ENCODE assay signal across 18 cellular contexts in genomic region chr18:40851014-40851429, GRCh38.
DNase-seq lines count a peak whose midpoint lies in the region; ATAC-seq, FAIRE-seq and TF ChIP-seq lines count a peak whose summit lies in the region.
"Had no signal": no experiment of that assay in that cellular context is flagged by ENCODE, and none has a peak within 500 bp of the region (broad histone marks: within the 10 kb centered on the region; RNA-seq: fewer than 3 reads in every experiment).

No MANE protein-coding gene starts in this region.

- H2AFZ ChIP-seq in SK-N-SH (ENCODE audit: low read depth) (no peak overlapping the region), astrocyte (ENCODE audit: low read depth, low read length) (no peak overlapping the region), OCI-LY7 (ENCODE audit: low read length) (no peak overlapping the region)

- H3K9me2 ChIP-seq in SK-N-SH (no peaks in the 10 kb centered on the region), OCI-LY7 (ENCODE audit: insufficient read depth, low read length) (no peaks in the 10 kb centered on the region)

- ATAC-seq in SK-N-SH treated with all-trans-retinoic acid at 6 μM for 48 hours: no peak
- no peak for ATAC-seq in HG02870 (IDR thresholded peaks at IDR 0.05; ENCODE audit: unreplicated experiment)
- no peak for ATAC-seq in GM19467 (IDR thresholded peaks at IDR 0.05; ENCODE audit: unreplicated experiment)
- ATAC-seq: activated CD8-positive, alpha-beta T cell treated with anti-CD3 and anti-CD28 coated beads, Interleukin-2, amount 10 ng/mL, durations not matched to agents 7 days and 5 days had no signal

- no peak for TF ChIP-seq RAD21 in SK-N-SH (IDR thresholded peaks at IDR 0.05; ENCODE audit: low read length)

- DNase-seq in SK-N-SH (no peak), astrocyte (ENCODE audit: low read depth) (peak; percentile 85), kidney epithelial cell (ENCODE audit: low read depth) (peak; percentile 31), OCI-LY7 (ENCODE audit: low spot score) (no peak), NCI-H2029 treated with DMSO at 0.1 percent for 48 hours (lab: John Stamatoyannopoulos, UW) (no peak)
- DNase-seq: activated CD8-positive, alpha-beta T cell treated with anti-CD3 and anti-CD28 coated beads, Interleukin-2, amount 10 ng/mL, durations not matched to agents 7 days and 5 days; activated naive CD4-positive, alpha-beta T cell; Caco-2; NCI-H524 treated with DMSO at 0.1 percent for 48 hours; nucleus accumbens; stimulated activated CD4-positive, alpha-beta T cell treated with anti-CD3 and anti-CD28 coated beads, Interleukin-12 subunit alpha, Interleukin-12 subunit beta, amount 100 ng/mL, for 4 hours had no signal

- H3K4me3 ChIP-seq in SK-N-SH (ENCODE audit: low read depth in 2 of 2, low read length in 1 of 2) (no peak overlapping the region), astrocyte (ENCODE audit: insufficient read depth, low read depth, low read length) (no peak overlapping the region), kidney epithelial cell (ENCODE audit: low read depth, low read length) (no peak overlapping the region), OCI-LY7 (ENCODE audit: low read depth, low read length, poor library complexity, severe bottlenecking) (no peak overlapping the region)
- H3K4me3 ChIP-seq: HAP-1, SJCRH30, thoracic aorta had no signal

- POLR2A ChIA-PET in SK-N-SH (lab: Yijun Ruan, JAX) (no interaction called here), OCI-LY7 (lab: Charles Lee) (interaction anchor here (0.6 kb wide), 1 partner anchor 78 kb away, joined by 3 read pairs; no protein-coding TSS in a partner anchor)

- intact Hi-C loops in OCI-LY7 (cut with micrococcal nuclease; ENCODE audit: unreplicated experiment): no loop called here

- H3K27me3 ChIP-seq in SK-N-SH (ENCODE audit: insufficient read depth): no peaks in the 10 kb centered on the region
- no peaks in the 10 kb centered on the region for H3K27me3 ChIP-seq in astrocyte (ENCODE audit: insufficient read depth, low read length)
- H3K27me3 ChIP-seq in kidney epithelial cell (ENCODE audit: control insufficient read depth, insufficient read depth, low read length): no peaks in the 10 kb centered on the region
- H3K27me3 ChIP-seq: SJCRH30 had no signal

- CTCF ChIA-PET in SK-N-SH (lab: Yijun Ruan, JAX): no interaction called here
- CTCF ChIA-PET in OCI-LY7 (lab: Charles Lee; ENCODE audit: unreplicated experiment): no interaction called here

- H4K20me1 ChIP-seq in SK-N-SH (ENCODE audit: insufficient read depth): no peaks in the 10 kb centered on the region
- H4K20me1 ChIP-seq in astrocyte (ENCODE audit: insufficient read depth, low read length): no peaks in the 10 kb centered on the region
- no peaks in the 10 kb centered on the region for H4K20me1 ChIP-seq in OCI-LY7 (ENCODE audit: insufficient read depth, low read length)

- H3K27ac Mint-ChIP-seq in astrocyte (ENCODE audit: unreplicated experiment): no peak overlapping the region
- H3K27ac Mint-ChIP-seq: activated CD8-positive, alpha-beta T cell treated with anti-CD3 and anti-CD28 coated beads, Interleukin-2, amount 10 ng/mL, durations not matched to agents 7 days and 5 days had no signal

- H3K9ac ChIP-seq in SK-N-SH (no peak overlapping the region), astrocyte (ENCODE audit: low read length) (no peak overlapping the region)

- H3K4me3 Mint-ChIP-seq in astrocyte (ENCODE audit: unreplicated experiment): no peak overlapping the region
- H3K4me3 Mint-ChIP-seq: activated CD8-positive, alpha-beta T cell treated with anti-CD3 and anti-CD28 coated beads, Interleukin-2, amount 10 ng/mL, durations not matched to agents 7 days and 5 days; central memory CD8-positive, alpha-beta T cell had no signal

- BruUV-seq in OCI-LY7 (replicated peaks; lab: Mats Ljungman, UMichigan): no TSS peak

- H3K27ac ChIP-seq in SK-N-SH (ENCODE audit: low read depth in 2 of 2, low read length in 1 of 2): no peak overlapping the region
- no peak overlapping the region for H3K27ac ChIP-seq in astrocyte (ENCODE audit: low read depth, low read length)
- no peak overlapping the region for H3K27ac ChIP-seq in OCI-LY7 (ENCODE audit: low read depth, low read length, poor library complexity, severe bottlenecking)
- H3K27ac ChIP-seq: SJCRH30, thoracic aorta had no signal

- no peaks in the 10 kb centered on the region for H3F3A ChIP-seq in SK-N-SH (replicated peaks; ENCODE audit: insufficient read depth)

- no peaks in the 10 kb centered on the region for H3K9me3 Mint-ChIP-seq in astrocyte (ENCODE audit: unreplicated experiment)

- no peaks in the 10 kb centered on the region; a peak in 1 of 4 replicates for H3K4me1 ChIP-seq in SK-N-SH (ENCODE audit: control insufficient read depth in 1 of 2, insufficient read depth in 2 of 2, low read depth in 1 of 2, low read length in 1 of 2)
- peaks cover 6% of the 10 kb centered on the region for H3K4me1 ChIP-seq in astrocyte (ENCODE audit: insufficient read depth, low read length)
- H3K4me1 ChIP-seq in OCI-LY7 (ENCODE audit: insufficient read depth, low read length, poor library complexity, severe bottlenecking): no peaks in the 10 kb centered on the region
- H3K4me1 ChIP-seq: Caco-2, SJCRH30 had no signal

- WGBS in SK-N-SH (ENCODE audit: low lambda C conversion rate): 74% methylated on average over 3 of the region's 3 CpGs

- H3K36me3 Mint-ChIP-seq in astrocyte (ENCODE audit: low read depth, unreplicated experiment): no peaks in the 10 kb centered on the region

- no peaks in the 10 kb centered on the region for H3K27me3 Mint-ChIP-seq in astrocyte (ENCODE audit: low read depth, unreplicated experiment)
- H3K27me3 Mint-ChIP-seq: central memory CD8-positive, alpha-beta T cell had no signal

- no peak for TF ChIP-seq EP300 in SK-N-SH (IDR thresholded peaks at IDR 0.05; ENCODE audit: borderline replicate concordance in 1 of 2, low read depth in 1 of 2, low read length in 1 of 2)

- TF ChIP-seq CTCF in SK-N-SH (IDR thresholded peaks at IDR 0.05): no peak
- TF ChIP-seq CTCF in astrocyte (IDR thresholded peaks at IDR 0.05; ENCODE audit: insufficient read depth, low read depth, low read length): no peak
- TF ChIP-seq CTCF in kidney epithelial cell (IDR thresholded peaks at IDR 0.05; ENCODE audit: insufficient read depth, low read length, poor library complexity, severe bottlenecking): no peak
- TF ChIP-seq CTCF in OCI-LY7 (conservative IDR thresholded peaks at IDR 0.05; ENCODE audit: low read length): no peak

- H3K4me1 Mint-ChIP-seq in astrocyte (ENCODE audit: low read depth, unreplicated experiment): no peaks in the 10 kb centered on the region
- H3K4me1 Mint-ChIP-seq: central memory CD8-positive, alpha-beta T cell had no signal

- H3K9me3 ChIP-seq in SK-N-SH (no peaks in the 10 kb centered on the region), astrocyte (ENCODE audit: insufficient read depth, low read depth, low read length) (no peaks in the 10 kb centered on the region), OCI-LY7 (ENCODE audit: low read length) (no peaks in the 10 kb centered on the region)
- H3K9me3 ChIP-seq: Caco-2, HAP-1, SJCRH30, thoracic aorta had no signal

- FAIRE-seq in astrocyte (lab: Jason Lieb, UNC): no peak

- H3K36me3 ChIP-seq in SK-N-SH (replicated peaks in 1 of 2; ENCODE audit: control insufficient read depth in 1 of 2, insufficient read depth in 2 of 2, low read length in 1 of 2) (no peaks in the 10 kb centered on the region), astrocyte (ENCODE audit: insufficient read depth, low read length) (no peaks in the 10 kb centered on the region), kidney epithelial cell (ENCODE audit: control insufficient read depth, insufficient read depth, low read length) (no peaks in the 10 kb centered on the region), OCI-LY7 (ENCODE audit: insufficient read depth, low read length) (no peaks in the 10 kb centered on the region)
- H3K36me3 ChIP-seq: HAP-1, SJCRH30, thoracic aorta had no signal

- H3K4me2 ChIP-seq in SK-N-SH: no peak overlapping the region
- H3K4me2 ChIP-seq in astrocyte (ENCODE audit: low read length): peak overlapping the region; percentile 18
- H3K4me2 ChIP-seq in OCI-LY7 (ENCODE audit: low read length): no peak overlapping the region

- no peaks in the 10 kb centered on the region for H3K79me2 ChIP-seq in SK-N-SH (ENCODE audit: insufficient read depth)
- H3K79me2 ChIP-seq in astrocyte (ENCODE audit: insufficient read depth, low read length): no peaks in the 10 kb centered on the region
- no peaks in the 10 kb centered on the region for H3K79me2 ChIP-seq in OCI-LY7 (ENCODE audit: insufficient read depth, low read depth, low read length)

TF ChIP-seq in SK-N-SH treated with all-trans-retinoic acid at 6 μM for 48 hours, 23 proteins besides CTCF, POLR2A, EP300 and RAD21 (continues in another document):
- TF ChIP-seq SNAI2 (CRISPR knock-in tag; IDR thresholded peaks at IDR 0.05) (no peak), ISL1 (CRISPR knock-in tag; IDR thresholded peaks at IDR 0.05) (peak; percentile 70), TCF4 (CRISPR knock-in tag; IDR thresholded peaks at IDR 0.05; ENCODE audit: borderline replicate concordance) (no peak), RARB (CRISPR knock-in tag; IDR thresholded peaks at IDR 0.05) (no peak)

TF ChIP-seq in SK-N-SH, 30 proteins besides CTCF, POLR2A, EP300 and RAD21:
- TF ChIP-seq FOXJ3 (CRISPR knock-in tag; IDR thresholded peaks at IDR 0.05) (no peak), USF2 (IDR thresholded peaks at IDR 0.05; ENCODE audit: borderline replicate concordance, low read depth, low read length) (no peak), NFIC (IDR thresholded peaks at IDR 0.05; ENCODE audit: borderline replicate concordance) (no peak), MEF2A (IDR thresholded peaks at IDR 0.05; ENCODE audit: borderline replicate concordance, low read depth) (no peak), IRF3 (IDR thresholded peaks at IDR 0.05; ENCODE audit: low read depth, low read length) (no peak)
TF ChIP-seq in SK-N-SH: peak in this region for 0.

Comparison
In these comparisons a context has a peak if more than half of its experiments do, and no peak if none do; other contexts are left out.
1. DNase-seq: peak in astrocyte (single experiment) and kidney epithelial cell (single experiment); none in SK-N-SH (single experiment), OCI-LY7 (single experiment) and NCI-H2029 treated with DMSO at 0.1 percent for 48 hours (single experiment).